ENCODE assay signal across 15 cellular contexts in genomic region chr7:90383422-90383821, GRCh38. TPM values are rescaled to one million over a fixed set of nuclear protein-coding genes. Genes with fewer than 3 reads are reported as not detected.
A peak's percentile ranks its signal among the peaks of the same experiment; 100 is the strongest.
DNase-seq lines count a peak whose midpoint lies in the region; ATAC-seq and TF ChIP-seq lines count a peak whose summit lies in the region.
"Had no signal": no experiment of that assay in that cellular context is flagged by ENCODE, and none has a peak within 500 bp of the region (broad histone marks: within the 10 kb centered on the region; RNA-seq: fewer than 3 reads in every experiment).

No MANE protein-coding gene starts in this region.

- TF ChIP-seq CTCF in fibroblast of the aortic adventitia (IDR thresholded peaks at IDR 0.05; ENCODE audit: insufficient read depth, low read length), result no peak

- H2AFZ ChIP-seq in ACC112 (ENCODE audit: low read length, unreplicated experiment), result no peak overlapping the region

- peaks cover 5% of the 10 kb centered on the region for H3K79me2 ChIP-seq in ACC112 (ENCODE audit: control insufficient read depth, insufficient read depth, low read length, unreplicated experiment)

- ATAC-seq in HG02759 (IDR thresholded peaks at IDR 0.05; ENCODE audit: unreplicated experiment) (no peak), HG02840 (IDR thresholded peaks at IDR 0.05; ENCODE audit: low FRiP score, unreplicated experiment) (no peak)

- peak overlapping the region; percentile 99 for H3K27ac ChIP-seq in ACC112 (ENCODE audit: low read depth, low read length)

- H3K4me3 ChIP-seq in ACC112 (ENCODE audit: low read depth, low read length) (peak overlapping the region; percentile 39), fibroblast of the aortic adventitia (ENCODE audit: low read depth, low read length) (no peak overlapping the region)
- H3K4me3 ChIP-seq: MG63 had no signal

- DNase-seq in HT1080 (ENCODE audit: low read depth), result peak; percentile 78
- DNase-seq in amniotic epithelial cell (ENCODE audit: low read depth), result peak; percentile 40
- peak; percentile 35 for DNase-seq in fibroblast of the aortic adventitia (ENCODE audit: low read depth)
- DNase-seq in NCI-H82 treated with DMSO at 0.1 percent for 48 hours (lab: John Stamatoyannopoulos, UW; ENCODE audit: unreplicated experiment), result no peak
- no peak for DNase-seq in NCI-H2227 (lab: John Stamatoyannopoulos, UW; ENCODE audit: unreplicated experiment)
- DNase-seq: activated CD4-positive, alpha-beta T cell treated with anti-CD3 and anti-CD28 coated beads for 4 hours; MG63; NCI-H2081; NCI-H774; SHP77 treated with DMSO at 0.1 percent for 48 hours; stimulated activated CD4-positive, alpha-beta T cell treated with anti-CD3 and anti-CD28 coated beads, Interleukin-2, amount 100 ng/mL, for 48 hours; T-helper 9 cell had no signal

- H3K27me3 ChIP-seq in ACC112 (ENCODE audit: insufficient read depth, low read length), result no peaks in the 10 kb centered on the region
- H3K27me3 ChIP-seq: MG63 had no signal

- peaks cover 39% of the 10 kb centered on the region for H3K36me3 ChIP-seq in ACC112 (ENCODE audit: insufficient read depth, low read length)

- peaks cover 51% of the 10 kb centered on the region for H3K4me1 ChIP-seq in ACC112 (ENCODE audit: control insufficient read depth, insufficient read depth, low read length, unreplicated experiment)

RNA-seq across cellular contexts. Expression of gene CLDN12, which starts 19.8 kb away (rescaled TPM):
- total RNA-seq in HT1080 (2014; rRNA removed; shearing (Covaris generic)), result 27.5 and 43.9 TPM in 2 replicates
- polyA plus RNA-seq in HT1080 (2015; cell fraction: cytosol; rRNA removed), result 37.1 and 43.3 TPM in 2 replicates
- polyA plus RNA-seq in HT1080 (2015; cell fraction: nucleus; rRNA removed), result 91.1 and 92.6 TPM in 2 replicates
- 10.5 and 47.1 TPM in 2 replicates for total RNA-seq in fibroblast of the aortic adventitia (ENCODE audit: low replicate concordance)

RNA-seq across cellular contexts. Expression of gene GTPBP10, which starts 36.9 kb away (rescaled TPM):
- total RNA-seq in HT1080 (2014; rRNA removed; shearing (Covaris generic)), result 15.1 and 15.5 TPM in 2 replicates
- polyA plus RNA-seq in HT1080 (2015; cell fraction: cytosol; rRNA removed), result 20.0 and 24.1 TPM in 2 replicates
- 35.5 and 38.2 TPM in 2 replicates for polyA plus RNA-seq in HT1080 (2015; cell fraction: nucleus; rRNA removed)
- 23.2 and 26.6 TPM in 2 replicates for total RNA-seq in fibroblast of the aortic adventitia (ENCODE audit: low replicate concordance)

Comparison
In these comparisons a context has a peak if more than half of its experiments do, and no peak if none do; other contexts are left out.
1. DNase-seq: peak in HT1080 (single experiment), amniotic epithelial cell (single experiment) and fibroblast of the aortic adventitia (single experiment); none in NCI-H82 treated with DMSO at 0.1 percent for 48 hours (single experiment) and NCI-H2227 (single experiment).